ENCODE assay signal across 29 cellular contexts in genomic region chr5:57681942-57682341, GRCh38.
DNase-seq lines count a peak whose midpoint lies in the region; ATAC-seq and TF ChIP-seq lines count a peak whose summit lies in the region.
"Had no signal": no experiment of that assay in that cellular context is flagged by ENCODE, and none has a peak within 500 bp of the region (broad histone marks: within the 10 kb centered on the region; RNA-seq: fewer than 3 reads in every experiment).

No MANE protein-coding gene starts in this region.

- H3K79me2 ChIP-seq in mesendoderm (ENCODE audit: control insufficient read depth, insufficient read depth, low read length): no peaks in the 10 kb centered on the region

- ATAC-seq in IMR-90 (ENCODE audit: low read depth) (no peak), RWPE2 (ENCODE audit: low read depth) (peak; percentile 97)
- ATAC-seq: activated CD8-positive, alpha-beta memory T cell treated with anti-CD3 and anti-CD28 coated beads, Interleukin-2, amount 10 ng/mL, durations not matched to agents 7 days and 5 days; activated naive CD8-positive, alpha-beta T cell treated with anti-CD3 and anti-CD28 coated beads, Interleukin-2, amount 50 U/mL, for 24 hours; activated T-cell treated with anti-CD3 and anti-CD28 coated beads, Interleukin-2, amount 50 U/mL, for 72 hours; naive thymus-derived CD8-positive, alpha-beta T cell; psoas muscle; SK-N-SH treated with all-trans-retinoic acid at 6 μM for 48 hours had no signal

- in situ Hi-C loops in IMR-90 (cut with MboI; ENCODE audit: low sequenced_read_pairs): no loop called here

- no peaks in the 10 kb centered on the region for H3K36me3 Mint-ChIP-seq in activated T-cell treated with anti-CD3 and anti-CD28 coated beads, Interleukin-2, amount 50 U/mL, for 24 hours (ENCODE audit: low read depth)
- H3K36me3 Mint-ChIP-seq: activated CD8-positive, alpha-beta memory T cell treated with anti-CD3 and anti-CD28 coated beads, Interleukin-2, amount 10 ng/mL, durations not matched to agents 7 days and 5 days; brain; CD8-positive, alpha-beta memory T cell; naive thymus-derived CD8-positive, alpha-beta T cell had no signal

- H2BK20ac ChIP-seq in IMR-90 (ENCODE audit: low read depth, low read length): no peak overlapping the region

- dilution Hi-C loops in IMR-90 (cut with HindIII; ENCODE audit: low sequenced_read_pairs, unreplicated experiment): no loop called here

- H3K79me1 ChIP-seq in IMR-90 (ENCODE audit: low read depth in 1 of 2, low read length in 2 of 2) (no peaks in the 10 kb centered on the region), mesendoderm (ENCODE audit: low read length) (no peaks in the 10 kb centered on the region)

- H3K9me3 Mint-ChIP-seq in activated T-cell treated with anti-CD3 and anti-CD28 coated beads, Interleukin-2, amount 50 U/mL, for 24 hours: no peaks in the 10 kb centered on the region
- H3K9me3 Mint-ChIP-seq: activated naive CD8-positive, alpha-beta T cell treated with anti-CD3 and anti-CD28 coated beads, Interleukin-2, amount 50 U/mL, for 24 hours; activated T-cell treated with anti-CD3 and anti-CD28 coated beads, Interleukin-2, amount 50 U/mL, for 72 hours; H9; naive thymus-derived CD8-positive, alpha-beta T cell; T-helper 1 cell treated with Interleukin-12 subunit alpha and Interleukin-12 subunit beta and Interleukin-4 antibody, amounts not matched to agents 30 μg/mL and 1 μg/mL, for 36 hours had no signal

- no peak overlapping the region for H2AK9ac ChIP-seq in IMR-90 (replicated peaks; ENCODE audit: low read depth, low read length, poor library complexity)

- no peak overlapping the region for H3K4me3 Mint-ChIP-seq in activated T-cell treated with anti-CD3 and anti-CD28 coated beads, Interleukin-2, amount 50 U/mL, for 24 hours
- H3K4me3 Mint-ChIP-seq: activated CD8-positive, alpha-beta memory T cell treated with anti-CD3 and anti-CD28 coated beads, Interleukin-2, amount 10 ng/mL, durations not matched to agents 7 days and 5 days; activated naive CD8-positive, alpha-beta T cell treated with anti-CD3 and anti-CD28 coated beads, Interleukin-2, amount 50 U/mL, for 24 hours; activated T-cell treated with anti-CD3 and anti-CD28 coated beads, Interleukin-2, amount 50 U/mL, for 72 hours; brain; CD8-positive, alpha-beta memory T cell; H9; naive thymus-derived CD8-positive, alpha-beta T cell; T-helper 1 cell treated with Interleukin-12 subunit alpha and Interleukin-12 subunit beta and Interleukin-4 antibody, amounts not matched to agents 30 μg/mL and 1 μg/mL, for 36 hours had no signal

- 71% methylated on average over 1 of the region's 3 CpGs; no CpG with 5 or more reads in 1 of the 2 experiments for WGBS in IMR-90 (ENCODE audit: extremely low coverage in 2 of 2, insufficient read length in 1 of 2), 2 experiments
- no CpG with 5 or more reads among the region's 3 CpGs for WGBS in mesendoderm (ENCODE audit: extremely low coverage, insufficient coverage, low lambda C conversion rate)

- H3K36me3 ChIP-seq in IMR-90 (ENCODE audit: control insufficient read depth, insufficient read depth, low read length) (no peaks in the 10 kb centered on the region), RWPE2 (ENCODE audit: low read depth) (no peaks in the 10 kb centered on the region), mesendoderm (ENCODE audit: control insufficient read depth, insufficient read depth, low read length) (no peaks in the 10 kb centered on the region)
- H3K36me3 ChIP-seq: BE2C, thyroid gland, uterus had no signal

- H2AK5ac ChIP-seq in IMR-90 (ENCODE audit: low read depth, low read length) (peak overlapping the region; percentile 38; the same call in 1 of the 2 replicates), mesendoderm (ENCODE audit: low read length) (no peak overlapping the region)

- H3K18ac ChIP-seq in IMR-90 (ENCODE audit: low read depth, low read length) (0 out of 2 replicates have a peak overlapping the region, but pooled peaks have one; percentile 33), mesendoderm (ENCODE audit: low read length) (no peak overlapping the region)

- H3K9me3 ChIP-seq in IMR-90 (ENCODE audit: control insufficient read depth, insufficient read depth, low read length): no peaks in the 10 kb centered on the region
- no peaks in the 10 kb centered on the region for H3K9me3 ChIP-seq in RWPE2 (ENCODE audit: severe bottlenecking)
- H3K9me3 ChIP-seq: BE2C, psoas muscle, thyroid gland, uterus had no signal

- no peak overlapping the region for H3K4ac ChIP-seq in IMR-90 (ENCODE audit: low read depth, low read length)
- H3K4ac ChIP-seq in mesendoderm (ENCODE audit: low read depth, low read length): no peak overlapping the region

- no peaks in the 10 kb centered on the region for H4K20me1 ChIP-seq in IMR-90 (ENCODE audit: insufficient read depth, low read length)

- H2AFZ ChIP-seq in IMR-90 (replicated peaks; ENCODE audit: low read length, poor library complexity): no peak overlapping the region

- no peak overlapping the region for H3K14ac ChIP-seq in IMR-90 (replicated peaks; ENCODE audit: low read depth, low read length)

- H2BK120ac ChIP-seq in IMR-90 (ENCODE audit: low read depth, low read length) (no peak overlapping the region; the same call in 1 of the 2 replicates), mesendoderm (ENCODE audit: low read depth, low read length) (no peak overlapping the region)

- H3K27me3 Mint-ChIP-seq in activated T-cell treated with anti-CD3 and anti-CD28 coated beads, Interleukin-2, amount 50 U/mL, for 24 hours: peaks cover 22% of the 10 kb centered on the region
- H3K27me3 Mint-ChIP-seq: activated CD8-positive, alpha-beta memory T cell treated with anti-CD3 and anti-CD28 coated beads, Interleukin-2, amount 10 ng/mL, durations not matched to agents 7 days and 5 days; activated naive CD8-positive, alpha-beta T cell treated with anti-CD3 and anti-CD28 coated beads, Interleukin-2, amount 50 U/mL, for 24 hours; brain had no signal

- BruUV-seq in IMR-90 (replicated peaks; lab: Mats Ljungman, UMichigan): no TSS peak

- no peak overlapping the region for H2BK15ac ChIP-seq in IMR-90 (ENCODE audit: low read depth, low read length)
- no peak overlapping the region for H2BK15ac ChIP-seq in mesendoderm (replicated peaks; ENCODE audit: low read depth)

- H3K9ac ChIP-seq in IMR-90 (ENCODE audit: low read depth, low read length): no peak overlapping the region
- H3K9ac ChIP-seq in mesendoderm (ENCODE audit: low read length): no peak overlapping the region

- H3K9me1 ChIP-seq in IMR-90 (ENCODE audit: insufficient read depth, low read length): no peaks in the 10 kb centered on the region

- H3K27ac ChIP-seq in IMR-90 (ENCODE audit: insufficient read depth, low read length) (no peak overlapping the region), RWPE2 (ENCODE audit: poor library complexity, severe bottlenecking) (peak overlapping the region; percentile 59), mesendoderm (ENCODE audit: low read depth, low read length) (no peak overlapping the region)
- H3K27ac ChIP-seq: psoas muscle, thyroid gland, uterus had no signal

- TF ChIP-seq RAD21 in IMR-90 (IDR thresholded peaks at IDR 0.05; ENCODE audit: low read length): no peak

- H3K23ac ChIP-seq in IMR-90 (ENCODE audit: low read depth, low read length): no peak overlapping the region
- H3K23ac ChIP-seq in mesendoderm (ENCODE audit: low read length): no peak overlapping the region

- no peaks in the 10 kb centered on the region for H3K4me1 Mint-ChIP-seq in activated T-cell treated with anti-CD3 and anti-CD28 coated beads, Interleukin-2, amount 50 U/mL, for 24 hours (ENCODE audit: low read depth)
- H3K4me1 Mint-ChIP-seq: activated CD8-positive, alpha-beta memory T cell treated with anti-CD3 and anti-CD28 coated beads, Interleukin-2, amount 10 ng/mL, durations not matched to agents 7 days and 5 days; activated naive CD8-positive, alpha-beta T cell treated with anti-CD3 and anti-CD28 coated beads, Interleukin-2, amount 50 U/mL, for 24 hours; CD8-positive, alpha-beta memory T cell had no signal

- H3K4me3 ChIP-seq in IMR-90 (ENCODE audit: insufficient read depth, low read depth, low read length) (no peak overlapping the region), RWPE2 (ENCODE audit: severe bottlenecking) (no peak overlapping the region), epithelial cell of proximal tubule (ENCODE audit: low read depth, low read length) (no peak overlapping the region), mesendoderm (ENCODE audit: low read length) (no peak overlapping the region)
- H3K4me3 ChIP-seq: psoas muscle, thyroid gland, uterus had no signal

- no peak for TF ChIP-seq CTCF in IMR-90 (conservative IDR thresholded peaks at IDR 0.05; ENCODE audit: low read depth, low read length)
- TF ChIP-seq CTCF in RWPE2 (IDR thresholded peaks at IDR 0.05; ENCODE audit: poor library complexity, severe bottlenecking): no peak
- no peak for TF ChIP-seq CTCF in epithelial cell of proximal tubule (conservative IDR thresholded peaks at IDR 0.05; ENCODE audit: low read depth, low read length)

- no peak overlapping the region for H4K91ac ChIP-seq in IMR-90 (ENCODE audit: insufficient read depth, low read depth, low read length)

- H4K8ac ChIP-seq in IMR-90 (ENCODE audit: low read depth in 2 of 2, low read length in 2 of 2): no peak overlapping the region
- H4K8ac ChIP-seq in mesendoderm (ENCODE audit: low read depth, low read length): no peak overlapping the region

- TF ChIP-seq POLR2A in IMR-90 (IDR thresholded peaks at IDR 0.05; ENCODE audit: low read depth, low read length): no peak

- POLR2A ChIA-PET in IMR-90 (lab: Charles Lee; ENCODE audit: unreplicated experiment): no interaction called here

- intact Hi-C loops in IMR-90 (cut with micrococcal nuclease): no loop called here

- CTCF ChIA-PET in IMR-90 (lab: Yijun Ruan, JAX): interaction anchor here (1.0 kb wide), 1 partner anchor 11 kb away, joined by 3 read pairs; no protein-coding TSS in a partner anchor

- H3K4me2 ChIP-seq in IMR-90 (ENCODE audit: low read depth, low read length) (no peak overlapping the region), mesendoderm (ENCODE audit: low read length) (no peak overlapping the region)

- DNase-seq in IMR-90: peak; percentile 55
- DNase-seq in RWPE2 (ENCODE audit: low spot score): peak; percentile 62
- peak; percentile 48 for DNase-seq in epithelial cell of proximal tubule (ENCODE audit: low read depth)
- DNase-seq in renal cortical epithelial cell (ENCODE audit: low read depth): peak; percentile 93
- no peak for DNase-seq in mesendoderm
- no peak for DNase-seq in activated T-cell treated with anti-CD3 and anti-CD28 coated beads, Interleukin-2, amount 50 U/mL, for 24 hours
- DNase-seq in epidermal melanocyte (ENCODE audit: insufficient read length, low spot score): no peak
- DNase-seq: activated CD4-positive, alpha-beta T cell treated with anti-CD3 and anti-CD28 coated beads, Interleukin-2, amount 50 U/mL, for 4 hours; activated CD4-positive, CD25-positive, alpha-beta regulatory T cell; activated CD8-positive, alpha-beta memory T cell treated with anti-CD3 and anti-CD28 coated beads, Interleukin-2, amount 10 ng/mL, durations not matched to agents 7 days and 5 days; activated naive CD4-positive, alpha-beta T cell; activated naive CD8-positive, alpha-beta T cell treated with anti-CD3 and anti-CD28 coated beads, Interleukin-2, amount 50 U/mL, for 24 hours; activated T-cell treated with anti-CD3 and anti-CD28 coated beads, Interleukin-2, amount 50 U/mL, for 72 hours; BE2C; CD8-positive, alpha-beta memory T cell; H9; kidney; naive thymus-derived CD8-positive, alpha-beta T cell; NCI-H2107; occipital lobe; OCI-M1; psoas muscle; Right ventricle myocardium superior; stimulated activated CD4-positive, alpha-beta T cell treated with anti-CD3 and anti-CD28 coated beads, Interleukin-4, amount 100 ng/mL, for 24 hours; thyroid gland; uterus had no signal

- H2BK5ac ChIP-seq in IMR-90 (ENCODE audit: low read depth, low read length, poor library complexity, severe bottlenecking): no peak overlapping the region
- H2BK5ac ChIP-seq in mesendoderm (ENCODE audit: low read length): no peak overlapping the region

- H4K5ac ChIP-seq in IMR-90 (ENCODE audit: low read depth, low read length) (no peak overlapping the region), mesendoderm (ENCODE audit: low read length) (no peak overlapping the region)

- H3K27me3 ChIP-seq in IMR-90 (ENCODE audit: control insufficient read depth, insufficient read depth, low read length) (no peaks in the 10 kb centered on the region), RWPE2 (ENCODE audit: insufficient read depth, poor library complexity, severe bottlenecking) (no peaks in the 10 kb centered on the region), mesendoderm (ENCODE audit: insufficient read depth, low read length, poor library complexity) (no peaks in the 10 kb centered on the region)
- H3K27me3 ChIP-seq: BE2C, thyroid gland, uterus had no signal

- no peak overlapping the region for H3K56ac ChIP-seq in IMR-90 (ENCODE audit: extremely low read depth, insufficient read depth, low read length)
- H3K56ac ChIP-seq in mesendoderm (ENCODE audit: low read length): no peak overlapping the region

- H3K4me1 ChIP-seq in IMR-90 (ENCODE audit: control insufficient read depth, insufficient read depth, low read length) (peaks cover 5% of the 10 kb centered on the region), RWPE2 (ENCODE audit: insufficient read depth, poor library complexity, severe bottlenecking) (peaks cover 27% of the 10 kb centered on the region), mesendoderm (ENCODE audit: control insufficient read depth, low read depth, low read length) (no peaks in the 10 kb centered on the region)
- H3K4me1 ChIP-seq: psoas muscle, thyroid gland, uterus had no signal

- no peak overlapping the region for H3K27ac Mint-ChIP-seq in activated T-cell treated with anti-CD3 and anti-CD28 coated beads, Interleukin-2, amount 50 U/mL, for 24 hours
- H3K27ac Mint-ChIP-seq: activated CD8-positive, alpha-beta memory T cell treated with anti-CD3 and anti-CD28 coated beads, Interleukin-2, amount 10 ng/mL, durations not matched to agents 7 days and 5 days; activated naive CD8-positive, alpha-beta T cell treated with anti-CD3 and anti-CD28 coated beads, Interleukin-2, amount 50 U/mL, for 24 hours; activated T-cell treated with anti-CD3 and anti-CD28 coated beads, Interleukin-2, amount 50 U/mL, for 72 hours; brain; CD8-positive, alpha-beta memory T cell; naive thymus-derived CD8-positive, alpha-beta T cell; T-helper 1 cell treated with Interleukin-12 subunit alpha and Interleukin-12 subunit beta and Interleukin-4 antibody, amounts not matched to agents 30 μg/mL and 1 μg/mL, for 36 hours had no signal

Comparison
In these comparisons a context has a peak if more than half of its experiments do, and no peak if none do; other contexts are left out.
1. DNase-seq: peak in IMR-90 (single experiment), RWPE2 (single experiment), epithelial cell of proximal tubule (single experiment) and renal cortical epithelial cell (single experiment); none in mesendoderm (single experiment), activated T-cell treated with anti-CD3 and anti-CD28 coated beads, Interleukin-2, amount 50 U/mL, for 24 hours (single experiment) and epidermal melanocyte (single experiment).